Comparison of ENCODE assay signal across 8 cellular contexts in genomic region chr7:30445770-30446169, GRCh38. TPM values are rescaled to one million over a fixed set of nuclear protein-coding genes. Genes with fewer than 3 reads are reported as not detected.
DNase-seq lines count a peak whose midpoint lies in the region; ATAC-seq and TF ChIP-seq lines count a peak whose summit lies in the region.

No MANE protein-coding gene starts in this region.

- no peak overlapping the region for H3K4me3 ChIP-seq in psoas muscle

- H3K36me3 ChIP-seq in psoas muscle (ENCODE audit: insufficient read depth in 1 of 2, low read depth in 1 of 2): peaks cover 4 to 42% of the 10 kb centered on the region in 2 donors

- DNase-seq in NCI-H2107 treated with DMSO at 0.1 percent for 48 hours (lab: John Stamatoyannopoulos, UW; ENCODE audit: unreplicated experiment) (peak; percentile 97), psoas muscle (peak; percentile 67 to 78), occipital lobe (lab: John Stamatoyannopoulos, UW) (no peak), NCI-H146 (lab: John Stamatoyannopoulos, UW) (no peak)
- peak; percentile 56 to 70 for DNase-seq in activated CD4-positive, alpha-beta T cell treated with anti-CD3 and anti-CD28 coated beads, Interleukin-2, amount 50 U/mL, for 48 hours

- no peaks in the 10 kb centered on the region for H3K27me3 ChIP-seq in psoas muscle (ENCODE audit: insufficient read depth in 3 of 3, low read length in 2 of 3)

- intact Hi-C loops in psoas muscle (cut with DNase I): no loop called here

- no peaks in the 10 kb centered on the region for H3K9me3 ChIP-seq in psoas muscle

- TF ChIP-seq POLR2A in GM18505 (IDR thresholded peaks at IDR 0.05; ENCODE audit: borderline replicate concordance, extremely low read depth, insufficient read depth, insufficient read length): no peak

- no peak overlapping the region for H3K27ac ChIP-seq in psoas muscle

- 53 to 66% (median 62%) methylated on average over 7 of the region's 7 CpGs for WGBS in psoas muscle, 3 donors

- no peaks in the 10 kb centered on the region for H3K4me1 ChIP-seq in psoas muscle

- no peak for TF ChIP-seq CTCF in psoas muscle (IDR thresholded peaks at IDR 0.05)

- peak; percentile 99 for ATAC-seq in GM18505 (IDR thresholded peaks at IDR 0.05; ENCODE audit: unreplicated experiment)
- ATAC-seq in HG02759 (IDR thresholded peaks at IDR 0.05; ENCODE audit: unreplicated experiment): peak; percentile 99
- ATAC-seq in esophagus mucosa: peak; percentile 72
- ATAC-seq in psoas muscle: peak; percentile 75 to 87 (median 82)

RNA-seq across cellular contexts. Expression of gene NOD1, which starts 32.8 kb away (rescaled TPM):
- total RNA-seq in esophagus mucosa (6.6 TPM), psoas muscle (1 to 10 TPM; 2.5 to 4.1 (median 2.9) TPM), occipital lobe (1.9 TPM)
- polyA plus RNA-seq in psoas muscle: 1 to 10 TPM; 1.7 to 3.3 (median 2.0) TPM

RNA-seq across cellular contexts. Expression of gene GGCT, which starts 58.9 kb away (rescaled TPM):
- 56.6 TPM for total RNA-seq in esophagus mucosa
- total RNA-seq in psoas muscle: 10 to 100 TPM; 16.2 to 20.6 (median 17.0) TPM
- 10 to 100 TPM; 30.8 to 55.7 (median 31.8) TPM for polyA plus RNA-seq in psoas muscle
- total RNA-seq in occipital lobe: 17.6 TPM

Comparison
In these comparisons a context has a peak if more than half of its experiments do, and no peak if none do; other contexts are left out.
1. DNase-seq: peak in NCI-H2107 treated with DMSO at 0.1 percent for 48 hours (single experiment), activated CD4-positive, alpha-beta T cell treated with anti-CD3 and anti-CD28 coated beads, Interleukin-2, amount 50 U/mL, for 48 hours (2 of 2) and psoas muscle (2 of 2); none in occipital lobe (single experiment) and NCI-H146 (single experiment).
2. Peak in every context shown above with its lines, with median percentiles within 50 percentile points of each other: ATAC-seq.